Comparison of ENCODE assay signal across 28 cellular contexts in the genomic region with DNA sequence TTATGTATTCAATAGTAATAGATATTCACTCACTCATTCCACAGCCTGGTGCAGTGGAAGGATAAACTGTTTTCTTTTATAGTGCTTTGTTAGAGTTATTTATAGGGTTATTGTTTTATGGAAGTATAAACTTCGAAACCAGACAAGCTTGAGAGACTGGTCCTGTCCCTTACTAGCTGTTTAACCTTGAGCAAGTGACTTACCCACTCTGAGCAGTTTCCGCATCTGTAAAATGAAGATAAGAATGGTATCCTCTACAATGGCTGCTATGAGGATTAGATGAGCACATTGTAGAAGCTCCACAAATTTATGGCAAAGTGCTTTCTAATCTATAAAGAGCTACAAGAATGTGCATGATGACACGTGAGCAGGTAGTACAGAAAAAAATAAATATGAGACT.
"Had no signal": no experiment of that assay in that cellular context is flagged by ENCODE, and none has a peak within 500 bp of the region (broad histone marks: within the 10 kb centered on the region; RNA-seq: fewer than 3 reads in every experiment).

No MANE protein-coding gene starts in this region.

- H3K36me3 ChIP-seq: heart right ventricle, lower lobe of right lung, neural progenitor cell, neutrophil, right lobe of liver, suprapubic skin, thoracic aorta, tibial artery, upper lobe of right lung had no signal

- H3K27ac Mint-ChIP-seq: nephron progenitor cell, neural progenitor cell had no signal

- DNase-seq: heart right ventricle; islet precursor cell; lower lobe of right lung; mammary epithelial cell; mesenchymal stem cell; naive B cell; natural killer cell; nephron progenitor cell; occipital lobe; psoas muscle; right lobe of liver; stimulated activated CD4-positive, alpha-beta T cell treated with anti-CD3 and anti-CD28 coated beads, Interleukin-12 subunit alpha, Interleukin-12 subunit beta, amount 100 ng/mL, for 4 hours; stimulated activated CD4-positive, alpha-beta T cell treated with anti-CD3 and anti-CD28 coated beads, Interleukin-15, amount 100 ng/mL, for 24 hours; stimulated activated CD4-positive, alpha-beta T cell treated with anti-CD3 and anti-CD28 coated beads, Interleukin-4, amount 100 ng/mL, for 24 hours; stimulated activated naive CD4-positive, alpha-beta T cell; tibial artery; upper lobe of right lung had no signal

- H3K36me3 Mint-ChIP-seq: naive B cell; natural killer cell; neural progenitor cell; stimulated activated effector memory CD8-positive, alpha-beta T cell treated with anti-CD3 and anti-CD28 coated beads, Interleukin-12 subunit alpha, Interleukin-12 subunit beta, amount 100 ng/mL, for 72 hours had no signal

- H3K4me1 ChIP-seq: lower lobe of right lung, neural progenitor cell, parathyroid adenoma, psoas muscle, suprapubic skin, tibial artery had no signal

- H3K27me3 Mint-ChIP-seq: naive B cell; stimulated activated naive CD8-positive, alpha-beta T cell treated with anti-CD3 and anti-CD28 coated beads, Interleukin-15, Interleukin-2, amounts not matched to agents 100 ng/mL and 50 ng/mL, for 24 hours had no signal

- H3K4me3 Mint-ChIP-seq: natural killer cell; nephron progenitor cell; neural progenitor cell; stimulated activated effector memory CD8-positive, alpha-beta T cell treated with anti-CD3 and anti-CD28 coated beads, Interleukin-12 subunit alpha, Interleukin-12 subunit beta, amount 100 ng/mL, for 72 hours; stimulated activated naive CD8-positive, alpha-beta T cell treated with anti-CD3 and anti-CD28 coated beads, Interleukin-15, Interleukin-2, amounts not matched to agents 100 ng/mL and 50 ng/mL, for 24 hours had no signal

- H3K4me3 ChIP-seq: heart right ventricle, hepatocyte, lower lobe of right lung, neural progenitor cell, psoas muscle, right lobe of liver, smooth muscle cell, suprapubic skin, thoracic aorta, tibial artery, upper lobe of right lung had no signal

- H3K9me3 Mint-ChIP-seq: natural killer cell; nephron progenitor cell; neural progenitor cell; stimulated activated effector memory CD8-positive, alpha-beta T cell treated with anti-CD3 and anti-CD28 coated beads, Interleukin-12 subunit alpha, Interleukin-12 subunit beta, amount 100 ng/mL, for 72 hours; stimulated activated naive CD8-positive, alpha-beta T cell treated with anti-CD3 and anti-CD28 coated beads, Interleukin-15, Interleukin-2, amounts not matched to agents 100 ng/mL and 50 ng/mL, for 24 hours had no signal

- H3K9me3 ChIP-seq: heart right ventricle, lower lobe of right lung, neutrophil, psoas muscle, right lobe of liver, suprapubic skin, thoracic aorta, tibial artery, upper lobe of right lung had no signal

- FAIRE-seq: urothelium cell line had no signal

- ATAC-seq: left lobe of liver; lower lobe of right lung; natural killer cell; psoas muscle; stimulated activated effector memory CD8-positive, alpha-beta T cell treated with anti-CD3 and anti-CD28 coated beads, Interleukin-12 subunit alpha, Interleukin-12 subunit beta, amount 100 ng/mL, for 72 hours; upper lobe of right lung had no signal

- H3K4me1 Mint-ChIP-seq: nephron progenitor cell, neural progenitor cell had no signal
